9 cellular contexts compared by ENCODE assay signal in genomic region chr4:151674804-151675290, GRCh38.
DNase-seq lines count a peak whose midpoint lies in the region; ATAC-seq, FAIRE-seq and TF ChIP-seq lines count a peak whose summit lies in the region.
"Had no signal": no experiment of that assay in that cellular context is flagged by ENCODE, and none has a peak within 500 bp of the region (broad histone marks: within the 10 kb centered on the region; RNA-seq: fewer than 3 reads in every experiment).

No MANE protein-coding gene starts in this region.

- H3K9ac ChIP-seq in kidney (ENCODE audit: low read length in 2 of 2) = peak overlapping the region; percentile 9 to 59

- POLR2A ChIA-PET in activated CD4-positive, alpha-beta memory T cell treated with anti-CD3 and anti-CD28 coated beads for 36 hours (lab: Charles Lee) = no interaction called here

- 12 to 43% (median 36%) methylated on average over 18 of the region's 18 CpGs for WGBS in small intestine, 3 donors

- H3K9me3 ChIP-seq in kidney (ENCODE audit: control insufficient read depth in 1 of 2, low read length in 2 of 2) (no peaks in the 10 kb centered on the region), small intestine (ENCODE audit: control insufficient read depth, low read depth) (no peaks in the 10 kb centered on the region)

- no peak overlapping the region for H3K4me3 Mint-ChIP-seq in activated CD4-positive, alpha-beta memory T cell treated with anti-CD3 and anti-CD28 coated beads for 36 hours

- no peaks in the 10 kb centered on the region for H3K27me3 Mint-ChIP-seq in activated CD4-positive, alpha-beta memory T cell treated with anti-CD3 and anti-CD28 coated beads for 36 hours

- H3K4me1 Mint-ChIP-seq in activated CD4-positive, alpha-beta memory T cell treated with anti-CD3 and anti-CD28 coated beads for 36 hours (ENCODE audit: low read depth) = no peaks in the 10 kb centered on the region

- FAIRE-seq in kidney (lab: Jason Lieb, UNC) (no peak), small intestine (lab: Jason Lieb, UNC) (no peak)

- H3K27ac ChIP-seq in cingulate gyrus (ENCODE audit: low read depth, low read length) (peak overlapping the region; percentile 50), kidney (ENCODE audit: low read depth in 2 of 2, low read length in 2 of 2) (no peak overlapping the region), small intestine (ENCODE audit: low read depth in 1 of 2, low read length in 1 of 2) (no peak overlapping the region)

- peaks cover 0 to 3% of the 10 kb centered on the region in 2 donors for H3K4me1 ChIP-seq in kidney (ENCODE audit: control insufficient read depth in 1 of 2, insufficient read depth in 1 of 2, low read depth in 1 of 2, low read length in 2 of 2)
- no peaks in the 10 kb centered on the region for H3K4me1 ChIP-seq in small intestine (ENCODE audit: control insufficient read depth in 2 of 2, insufficient read depth in 1 of 2, low read depth in 1 of 2, low read length in 1 of 2)

- peaks cover 4% of the 10 kb centered on the region for H3K36me3 Mint-ChIP-seq in activated CD4-positive, alpha-beta memory T cell treated with anti-CD3 and anti-CD28 coated beads for 36 hours
- H3K36me3 Mint-ChIP-seq: activated naive CD4-positive, alpha-beta T cell treated with anti-CD3 and anti-CD28 coated beads, Interleukin-2, amount 50 U/mL, for 72 hours had no signal

- TF ChIP-seq CTCF in kidney (IDR thresholded peaks at IDR 0.05; ENCODE audit: borderline replicate concordance, extremely low read depth, insufficient read depth) = no peak

- H3K4me3 ChIP-seq in kidney (ENCODE audit: low read length in 2 of 2) (peak overlapping the region; percentile 46 to 50), small intestine (ENCODE audit: low read depth in 1 of 2, low read length in 2 of 2) (no peak overlapping the region)

- no peak overlapping the region for H3K27ac Mint-ChIP-seq in activated CD4-positive, alpha-beta memory T cell treated with anti-CD3 and anti-CD28 coated beads for 36 hours
- H3K27ac Mint-ChIP-seq: activated naive CD4-positive, alpha-beta T cell treated with anti-CD3 and anti-CD28 coated beads, Interleukin-2, amount 50 U/mL, for 72 hours had no signal

- DNase-seq in M059J (ENCODE audit: low read depth) (peak; percentile 5), kidney (peak; percentile 85), small intestine (peak; percentile 71), T-helper 9 cell (no peak), HK-2 (ENCODE audit: unreplicated experiment) (no peak)
- DNase-seq in activated CD4-positive, alpha-beta memory T cell treated with anti-CD3 and anti-CD28 coated beads for 36 hours = no peak

- no peak for ATAC-seq in HG02571 (IDR thresholded peaks at IDR 0.05; ENCODE audit: unreplicated experiment)
- ATAC-seq: activated naive CD4-positive, alpha-beta T cell treated with anti-CD3 and anti-CD28 coated beads, Interleukin-2, amount 50 U/mL, for 72 hours had no signal

- intact Hi-C loops in kidney (cut with DNase I) = no loop called here
- intact Hi-C loops in activated CD4-positive, alpha-beta memory T cell treated with anti-CD3 and anti-CD28 coated beads for 36 hours (cut with micrococcal nuclease) = no loop called here

- CTCF ChIA-PET in activated CD4-positive, alpha-beta memory T cell treated with anti-CD3 and anti-CD28 coated beads for 36 hours (lab: Charles Lee) = no interaction called here

- no peaks in the 10 kb centered on the region for H3K9me3 Mint-ChIP-seq in activated CD4-positive, alpha-beta memory T cell treated with anti-CD3 and anti-CD28 coated beads for 36 hours
- H3K9me3 Mint-ChIP-seq: activated naive CD4-positive, alpha-beta T cell treated with anti-CD3 and anti-CD28 coated beads, Interleukin-2, amount 50 U/mL, for 72 hours had no signal

- H3K36me3 ChIP-seq in kidney (ENCODE audit: control insufficient read depth in 1 of 2, insufficient read depth in 2 of 2, low read length in 2 of 2) (peaks cover 0 to 3% of the 10 kb centered on the region in 2 donors), small intestine (ENCODE audit: control insufficient read depth in 2 of 2, insufficient read depth in 2 of 2, low read length in 2 of 2) (peaks cover 0 to 2% of the 10 kb centered on the region in 2 donors)

- H3K27me3 ChIP-seq in small intestine (ENCODE audit: control insufficient read depth in 2 of 2, insufficient read depth in 2 of 2, low read length in 2 of 2) = no peaks in the 10 kb centered on the region

Comparison
In these comparisons a context has a peak if more than half of its experiments do, and no peak if none do; other contexts are left out.
1. DNase-seq: peak in M059J (single experiment), kidney (single experiment) and small intestine (single experiment); none in T-helper 9 cell (single experiment), HK-2 (single experiment) and activated CD4-positive, alpha-beta memory T cell treated with anti-CD3 and anti-CD28 coated beads for 36 hours (single experiment).
2. H3K4me3 ChIP-seq: peak in kidney (2 of 2); none in small intestine (0 of 2).